ENCODE assay signal across 19 cellular contexts in genomic region chr3:128187495-128187894, GRCh38.
"Had no signal": no experiment of that assay in that cellular context is flagged by ENCODE, and none has a peak within 500 bp of the region (broad histone marks: within the 10 kb centered on the region; RNA-seq: fewer than 3 reads in every experiment).

No MANE protein-coding gene starts in this region.

- H3K27me3 ChIP-seq: esophagus squamous epithelium, gastrocnemius medialis, neural progenitor cell, sigmoid colon, thyroid gland had no signal

- H3K9me3 Mint-ChIP-seq: activated naive CD8-positive, alpha-beta T cell treated with anti-CD3 and anti-CD28 coated beads, Interleukin-2, amount 10 ng/mL, durations not matched to agents 7 days and 5 days; naive thymus-derived CD4-positive, alpha-beta T cell; neural progenitor cell had no signal

- H3K36me3 ChIP-seq: esophagus squamous epithelium, gastrocnemius medialis, left ventricle myocardium inferior, neural progenitor cell, sigmoid colon, thyroid gland had no signal

- H3K27ac Mint-ChIP-seq: activated naive CD8-positive, alpha-beta T cell treated with anti-CD3 and anti-CD28 coated beads, Interleukin-2, amount 10 ng/mL, durations not matched to agents 7 days and 5 days; neural progenitor cell; progenitor cell of endocrine pancreas had no signal

- H3K9me3 ChIP-seq: esophagus squamous epithelium, gastrocnemius medialis, left ventricle myocardium inferior, sigmoid colon, thyroid gland had no signal

- H3K27ac ChIP-seq: coronary artery, esophagus squamous epithelium, gastrocnemius medialis, left ventricle myocardium inferior, neural progenitor cell, sigmoid colon, thyroid gland had no signal

- ATAC-seq: gastrocnemius medialis; naive thymus-derived CD4-positive, alpha-beta T cell had no signal

- H3K4me3 ChIP-seq: coronary artery, esophagus squamous epithelium, gastrocnemius medialis, left ventricle myocardium inferior, neural progenitor cell, sigmoid colon, smooth muscle cell, thyroid gland had no signal

- H3K36me3 Mint-ChIP-seq: neural progenitor cell had no signal

- DNase-seq: activated CD4-positive, alpha-beta T cell treated with anti-CD3 and anti-CD28 coated beads, Interleukin-2, amount 50 U/mL, for 4 hours; activated gamma-delta T cell; activated naive CD8-positive, alpha-beta T cell treated with anti-CD3 and anti-CD28 coated beads, Interleukin-2, amount 10 ng/mL, durations not matched to agents 7 days and 5 days; cerebellar nuclear complex; esophagus squamous epithelium; gastrocnemius medialis; hippocampal formation; left ventricle myocardium inferior; naive thymus-derived CD4-positive, alpha-beta T cell; retina; sigmoid colon; stimulated activated CD4-positive, alpha-beta T cell treated with anti-CD3 and anti-CD28 coated beads, Interleukin-15, amount 100 ng/mL, for 24 hours; stimulated activated naive CD4-positive, alpha-beta T cell; T-helper 9 cell; thyroid gland had no signal

- H3K4me1 ChIP-seq: esophagus squamous epithelium, gastrocnemius medialis, left ventricle myocardium inferior, neural progenitor cell had no signal

- H3K4me3 Mint-ChIP-seq: activated naive CD8-positive, alpha-beta T cell treated with anti-CD3 and anti-CD28 coated beads, Interleukin-2, amount 10 ng/mL, durations not matched to agents 7 days and 5 days; naive thymus-derived CD4-positive, alpha-beta T cell; neural progenitor cell had no signal

- H3K27me3 Mint-ChIP-seq: activated naive CD8-positive, alpha-beta T cell treated with anti-CD3 and anti-CD28 coated beads, Interleukin-2, amount 10 ng/mL, durations not matched to agents 7 days and 5 days; naive thymus-derived CD4-positive, alpha-beta T cell; progenitor cell of endocrine pancreas had no signal
